9 cellular contexts compared by ENCODE assay signal in genomic region chr17:57916925-57917858, GRCh38. TPM values are rescaled to one million over a fixed set of nuclear protein-coding genes. Genes with fewer than 3 reads are reported as not detected.
DNase-seq lines count a peak whose midpoint lies in the region; ATAC-seq, FAIRE-seq and TF ChIP-seq lines count a peak whose summit lies in the region.
"Had no signal": no experiment of that assay in that cellular context is flagged by ENCODE, and none has a peak within 500 bp of the region (broad histone marks: within the 10 kb centered on the region; RNA-seq: fewer than 3 reads in every experiment).

No MANE protein-coding gene starts in this region.

- no peak for ATAC-seq in foreskin keratinocyte
- no peak for ATAC-seq in T-helper 17 cell
- no peak for ATAC-seq in GM19324 (IDR thresholded peaks at IDR 0.05; ENCODE audit: low FRiP score, unreplicated experiment)

- CTCF ChIA-PET in activated CD4-positive, alpha-beta memory T cell treated with anti-CD3 and anti-CD28 coated beads for 36 hours (lab: Charles Lee), result interaction anchor here (1.2 to 1.4 kb wide), 2 partner anchors 10 to 82 kb away, joined by 3 read pairs; no protein-coding TSS in a partner anchor
- CTCF ChIA-PET in activated CD4-positive, alpha-beta memory T cell treated with anti-CD3 and anti-CD28 coated beads, Interleukin-2, amount 10 ng/mL, durations not matched to agents 7 days and 5 days (lab: Charles Lee), result interaction anchor here (1.1 kb wide), 1 partner anchor 82 kb away, joined by 6 read pairs; no protein-coding TSS in a partner anchor
- CTCF ChIA-PET in RWPE1 (lab: Yijun Ruan, JAX), result interaction anchor here (0.5 kb wide), 1 partner anchor 62 kb away, joined by 6 read pairs; no protein-coding TSS in a partner anchor

- H3K27me3 Mint-ChIP-seq in activated CD4-positive, alpha-beta memory T cell treated with anti-CD3 and anti-CD28 coated beads for 36 hours, result peaks cover 2% of the 10 kb centered on the region
- peaks cover 10% of the 10 kb centered on the region for H3K27me3 Mint-ChIP-seq in activated CD4-positive, alpha-beta memory T cell treated with anti-CD3 and anti-CD28 coated beads, Interleukin-2, amount 10 ng/mL, durations not matched to agents 7 days and 5 days
- peaks cover 16% of the 10 kb centered on the region for H3K27me3 Mint-ChIP-seq in T-helper 17 cell

- H3K4me1 ChIP-seq in foreskin keratinocyte (peaks cover 16% of the 10 kb centered on the region), sigmoid colon (peaks cover 0 to 100% (median 97%) of the 10 kb centered on the region in 4 donors)

- H3K36me3 Mint-ChIP-seq in activated CD4-positive, alpha-beta memory T cell treated with anti-CD3 and anti-CD28 coated beads for 36 hours, result no peaks in the 10 kb centered on the region
- H3K36me3 Mint-ChIP-seq in activated CD4-positive, alpha-beta memory T cell treated with anti-CD3 and anti-CD28 coated beads, Interleukin-2, amount 10 ng/mL, durations not matched to agents 7 days and 5 days (ENCODE audit: low read depth), result no peaks in the 10 kb centered on the region
- peaks cover 2% of the 10 kb centered on the region for H3K36me3 Mint-ChIP-seq in T-helper 17 cell (ENCODE audit: low read depth)

- TF ChIP-seq CTCF in RWPE1 (conservative IDR thresholded peaks at IDR 0.05; ENCODE audit: low read depth) (no peak), foreskin keratinocyte (conservative IDR thresholded peaks at IDR 0.05) (peak; percentile 8), sigmoid colon (IDR thresholded peaks at IDR 0.05) (no peak)

- H3K4me3 ChIP-seq in sigmoid colon, result no peak overlapping the region

- H3K27me3 ChIP-seq in foreskin keratinocyte, result no peaks in the 10 kb centered on the region
- H3K27me3 ChIP-seq in sigmoid colon, result no peaks in the 10 kb centered on the region

- 89 to 90% methylated on average over 9 of the region's 9 CpGs for WGBS in sigmoid colon, 2 donors

- no peak for TF ChIP-seq POLR2A in sigmoid colon (IDR thresholded peaks at IDR 0.05)

- no peak for TF ChIP-seq EP300 in sigmoid colon (IDR thresholded peaks at IDR 0.05)

- H3K4me3 Mint-ChIP-seq in activated CD4-positive, alpha-beta memory T cell treated with anti-CD3 and anti-CD28 coated beads for 36 hours, result no peak overlapping the region
- H3K4me3 Mint-ChIP-seq in activated CD4-positive, alpha-beta memory T cell treated with anti-CD3 and anti-CD28 coated beads, Interleukin-2, amount 10 ng/mL, durations not matched to agents 7 days and 5 days, result no peak overlapping the region
- H3K4me3 Mint-ChIP-seq in T-helper 17 cell, result no peak overlapping the region
- H3K4me3 Mint-ChIP-seq: T-helper 1 cell treated with Interleukin-12 subunit alpha and Interleukin-12 subunit beta and Interleukin-4 antibody, amounts not matched to agents 30 μg/mL and 1 μg/mL, for 36 hours had no signal

- POLR2A ChIA-PET in activated CD4-positive, alpha-beta memory T cell treated with anti-CD3 and anti-CD28 coated beads for 36 hours (lab: Charles Lee), result no interaction called here
- POLR2A ChIA-PET in activated CD4-positive, alpha-beta memory T cell treated with anti-CD3 and anti-CD28 coated beads, Interleukin-2, amount 10 ng/mL, durations not matched to agents 7 days and 5 days (lab: Charles Lee), result no interaction called here
- POLR2A ChIA-PET in RWPE1 (lab: Yijun Ruan, JAX; ENCODE audit: low non-redundant PET), result no interaction called here

- H3K9me3 Mint-ChIP-seq in activated CD4-positive, alpha-beta memory T cell treated with anti-CD3 and anti-CD28 coated beads for 36 hours, result no peaks in the 10 kb centered on the region
- H3K9me3 Mint-ChIP-seq in activated CD4-positive, alpha-beta memory T cell treated with anti-CD3 and anti-CD28 coated beads, Interleukin-2, amount 10 ng/mL, durations not matched to agents 7 days and 5 days, result no peaks in the 10 kb centered on the region
- H3K9me3 Mint-ChIP-seq: T-helper 1 cell treated with Interleukin-12 subunit alpha and Interleukin-12 subunit beta and Interleukin-4 antibody, amounts not matched to agents 30 μg/mL and 1 μg/mL, for 36 hours had no signal

- H3K4me1 Mint-ChIP-seq in activated CD4-positive, alpha-beta memory T cell treated with anti-CD3 and anti-CD28 coated beads for 36 hours (ENCODE audit: low read depth), result no peaks in the 10 kb centered on the region
- H3K4me1 Mint-ChIP-seq in activated CD4-positive, alpha-beta memory T cell treated with anti-CD3 and anti-CD28 coated beads, Interleukin-2, amount 10 ng/mL, durations not matched to agents 7 days and 5 days, result peaks cover under 1% of the 10 kb centered on the region
- H3K4me1 Mint-ChIP-seq in T-helper 17 cell, result no peaks in the 10 kb centered on the region

- intact Hi-C loops in activated CD4-positive, alpha-beta memory T cell treated with anti-CD3 and anti-CD28 coated beads for 36 hours (cut with micrococcal nuclease), result loop anchor here (1.0 kb wide), 2 partner anchors 78 to 196 kb away; no protein-coding TSS in a partner anchor
- intact Hi-C loops in sigmoid colon (cut with DNase I), result no loop called here

- H3K9me3 ChIP-seq in sigmoid colon, result no peaks in the 10 kb centered on the region
- no peaks in the 10 kb centered on the region for H3K9me3 ChIP-seq in T-helper 17 cell (ENCODE audit: control insufficient read depth, low read length, poor library complexity, severe bottlenecking)

- FAIRE-seq in frontal cortex (lab: Jason Lieb, UNC), result no peak

- peak; percentile 36 for DNase-seq in activated CD4-positive, alpha-beta memory T cell treated with anti-CD3 and anti-CD28 coated beads for 36 hours
- no peak for DNase-seq in activated CD4-positive, alpha-beta memory T cell treated with anti-CD3 and anti-CD28 coated beads, Interleukin-2, amount 10 ng/mL, durations not matched to agents 7 days and 5 days
- DNase-seq in RWPE1 (ENCODE audit: low spot score) (no peak), foreskin keratinocyte (no peak), sigmoid colon (no peak), frontal cortex (ENCODE audit: low spot score in 2 of 2) (no peak), T-helper 17 cell (no peak)

- no peaks in the 10 kb centered on the region for H3K36me3 ChIP-seq in sigmoid colon

- H3K27ac Mint-ChIP-seq in activated CD4-positive, alpha-beta memory T cell treated with anti-CD3 and anti-CD28 coated beads for 36 hours, result no peak overlapping the region
- no peak overlapping the region for H3K27ac Mint-ChIP-seq in activated CD4-positive, alpha-beta memory T cell treated with anti-CD3 and anti-CD28 coated beads, Interleukin-2, amount 10 ng/mL, durations not matched to agents 7 days and 5 days
- H3K27ac Mint-ChIP-seq in T-helper 17 cell, result no peak overlapping the region
- H3K27ac Mint-ChIP-seq: T-helper 1 cell treated with Interleukin-12 subunit alpha and Interleukin-12 subunit beta and Interleukin-4 antibody, amounts not matched to agents 30 μg/mL and 1 μg/mL, for 36 hours had no signal

- H3K27ac ChIP-seq in RWPE1 (peak overlapping the region; percentile 63), foreskin keratinocyte (no peak overlapping the region), sigmoid colon (peak overlapping the region; percentile 97 to 100 (median 99))

RNA-seq across cellular contexts. Expression of gene CUEDC1, which starts 38.0 kb away (rescaled TPM):
- total RNA-seq in activated CD4-positive, alpha-beta memory T cell treated with anti-CD3 and anti-CD28 coated beads for 36 hours, result under 1 TPM; 0.29 to 0.36 TPM
- total RNA-seq in activated CD4-positive, alpha-beta memory T cell treated with anti-CD3 and anti-CD28 coated beads, Interleukin-2, amount 10 ng/mL, durations not matched to agents 7 days and 5 days, result under 1 TPM in 1 of 2 experiments, not detected in 1; 0.25 TPM
- total RNA-seq in foreskin keratinocyte (11.6 and 13.1 TPM in 2 replicates), sigmoid colon (10 to 100 TPM; 29.5 to 64.0 (median 33.7) TPM), frontal cortex (6.5 TPM), T-helper 17 cell (under 1 TPM; 0.21 to 0.82 TPM)
- polyA plus RNA-seq in foreskin keratinocyte (16.6 TPM in 2 replicates), sigmoid colon (10 to 100 TPM in 2 of 3 donors, 1 to 10 TPM in 1; 3.0 to 20.0 (median 11.4) TPM)
